In the genomic region with DNA sequence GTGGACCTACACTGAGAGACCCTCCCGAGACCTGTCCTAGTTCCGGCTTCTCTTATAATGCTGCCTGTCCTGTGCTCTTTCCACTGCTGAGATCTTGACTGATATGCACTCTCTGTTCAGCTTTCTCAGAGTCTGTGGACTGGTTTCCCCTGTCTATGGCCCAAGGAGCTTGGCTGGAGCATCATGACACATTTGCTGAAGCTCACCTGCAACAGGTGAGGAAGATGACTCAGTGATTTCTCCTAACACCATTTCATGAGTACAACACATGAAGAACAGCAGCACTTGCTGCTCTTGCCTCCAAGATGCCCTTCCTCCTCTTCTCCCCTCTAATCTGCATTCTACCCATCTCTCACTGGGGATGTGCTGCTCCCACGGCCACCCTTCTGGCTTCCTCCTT, we compare ENCODE assay signal across 21 cellular contexts.
"Had no signal": no experiment of that assay in that cellular context is flagged by ENCODE, and none has a peak within 500 bp of the region (broad histone marks: within the 10 kb centered on the region; RNA-seq: fewer than 3 reads in every experiment).

No MANE protein-coding gene starts in this region.

- H3K27ac ChIP-seq: body of pancreas, colonic mucosa, gastrocnemius medialis, left lung, ovary, right lobe of liver had no signal

- H3K4me3 ChIP-seq: body of pancreas, colonic mucosa, gastrocnemius medialis, left lung, mucosa of descending colon, ovary, right lobe of liver had no signal

- DNase-seq: activated CD4-positive, alpha-beta T cell treated with anti-CD3 and anti-CD28 coated beads for 48 hours; activated CD4-positive, CD25-positive, alpha-beta regulatory T cell; activated CD8-positive, alpha-beta memory T cell treated with anti-CD3 and anti-CD28 coated beads, Interleukin-2, amount 50 U/mL, for 4 hours; activated CD8-positive, alpha-beta T cell treated with anti-CD3 and anti-CD28 coated beads, Interleukin-2, amount 10 ng/mL, durations not matched to agents 7 days and 5 days; activated naive CD4-positive, alpha-beta T cell treated with anti-CD3 and anti-CD28 coated beads for 36 hours; activated T-cell treated with anti-CD3 and anti-CD28 coated beads, Interleukin-2, amount 50 U/mL, for 4 hours; body of pancreas; central memory CD4-positive, alpha-beta T cell; colonic mucosa; endodermal cell; erythroblast; gastrocnemius medialis; head of caudate nucleus; left lung; mucosa of descending colon; naive B cell; ovary; right lobe of liver; stimulated activated CD4-positive, alpha-beta T cell treated with anti-CD3 and anti-CD28 coated beads, Interleukin-4, amount 100 ng/mL, for 24 hours; stimulated activated naive B cell treated with anti-CD40 and anti-IgM and Interleukin-4, amounts not matched to agents 10 μg/mL and 1 μg/mL and 100 μg/mL, for 72 hours; T-cell had no signal

- H3K27me3 Mint-ChIP-seq: naive B cell; stimulated activated naive B cell treated with anti-CD40 and anti-IgM and Interleukin-4, amounts not matched to agents 10 μg/mL and 1 μg/mL and 100 μg/mL, for 72 hours had no signal

- H3K27ac Mint-ChIP-seq: activated CD8-positive, alpha-beta T cell treated with anti-CD3 and anti-CD28 coated beads, Interleukin-2, amount 10 ng/mL, durations not matched to agents 7 days and 5 days; activated naive CD4-positive, alpha-beta T cell treated with anti-CD3 and anti-CD28 coated beads for 36 hours; endodermal cell; naive B cell; stimulated activated naive B cell treated with anti-CD40 and anti-IgM and Interleukin-4, amounts not matched to agents 10 μg/mL and 1 μg/mL and 100 μg/mL, for 72 hours; T-cell had no signal

- H3K4me1 Mint-ChIP-seq: naive B cell, T-cell had no signal

- H3K36me3 Mint-ChIP-seq: naive B cell; stimulated activated naive B cell treated with anti-CD40 and anti-IgM and Interleukin-4, amounts not matched to agents 10 μg/mL and 1 μg/mL and 100 μg/mL, for 72 hours; T-cell had no signal

- ATAC-seq: activated CD8-positive, alpha-beta T cell treated with anti-CD3 and anti-CD28 coated beads, Interleukin-2, amount 10 ng/mL, durations not matched to agents 7 days and 5 days; activated T-cell treated with anti-CD3 and anti-CD28 coated beads, Interleukin-2, amount 50 U/mL, for 4 hours; body of pancreas; gastrocnemius medialis; left lung; mucosa of descending colon; right lobe of liver; stimulated activated naive B cell treated with anti-CD40 and anti-IgM and Interleukin-4, amounts not matched to agents 10 μg/mL and 1 μg/mL and 100 μg/mL, for 72 hours; T-cell had no signal

- H3K9me3 Mint-ChIP-seq: activated naive CD4-positive, alpha-beta T cell treated with anti-CD3 and anti-CD28 coated beads for 36 hours; activated T-cell treated with anti-CD3 and anti-CD28 coated beads, Interleukin-2, amount 50 U/mL, for 4 hours; endodermal cell; naive B cell; stimulated activated naive B cell treated with anti-CD40 and anti-IgM and Interleukin-4, amounts not matched to agents 10 μg/mL and 1 μg/mL and 100 μg/mL, for 72 hours; T-cell had no signal

- H3K9me3 ChIP-seq: body of pancreas, colonic mucosa, gastrocnemius medialis, left lung, mucosa of descending colon, ovary, right lobe of liver had no signal

- H3K27me3 ChIP-seq: body of pancreas, colonic mucosa, gastrocnemius medialis, left lung, ovary, right lobe of liver had no signal

- H3K4me3 Mint-ChIP-seq: activated CD8-positive, alpha-beta T cell treated with anti-CD3 and anti-CD28 coated beads, Interleukin-2, amount 10 ng/mL, durations not matched to agents 7 days and 5 days; activated naive CD4-positive, alpha-beta T cell treated with anti-CD3 and anti-CD28 coated beads for 36 hours; activated T-cell treated with anti-CD3 and anti-CD28 coated beads, Interleukin-2, amount 50 U/mL, for 4 hours; endodermal cell; naive B cell; stimulated activated naive B cell treated with anti-CD40 and anti-IgM and Interleukin-4, amounts not matched to agents 10 μg/mL and 1 μg/mL and 100 μg/mL, for 72 hours; T-cell had no signal
